ENCODE assay signal across 32 cellular contexts in the genomic region with DNA sequence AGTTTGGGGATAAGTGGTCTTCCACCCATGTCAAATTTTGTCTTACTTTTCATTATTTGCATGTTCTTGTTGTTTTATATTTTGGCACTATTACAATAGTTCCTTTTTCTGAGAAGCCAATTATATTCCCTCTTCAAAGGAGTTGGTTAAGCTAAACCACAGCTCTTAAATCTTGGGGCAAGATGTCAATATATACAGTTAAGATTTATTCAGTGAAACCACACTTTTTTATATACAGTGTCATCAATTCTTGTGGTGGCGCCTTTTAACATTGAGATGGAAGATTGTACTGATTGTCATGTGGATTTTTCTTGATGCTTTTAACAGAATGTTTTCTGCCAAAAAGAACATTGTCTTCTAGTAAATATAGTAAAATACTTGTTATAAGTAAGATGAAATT.
"Had no signal": no experiment of that assay in that cellular context is flagged by ENCODE, and none has a peak within 500 bp of the region (broad histone marks: within the 10 kb centered on the region; RNA-seq: fewer than 3 reads in every experiment).

No MANE protein-coding gene starts in this region.

- H3K9me3 Mint-ChIP-seq: activated naive CD4-positive, alpha-beta T cell treated with anti-CD3 and anti-CD28 coated beads, Interleukin-2, amount 10 ng/mL, durations not matched to agents 7 days and 5 days; activated naive CD8-positive, alpha-beta T cell treated with anti-CD3 and anti-CD28 coated beads, Interleukin-2, amount 10 ng/mL, durations not matched to agents 7 days and 5 days; activated T-cell treated with anti-CD3 and anti-CD28 coated beads, Interleukin-2, amount 50 U/mL, for 24 hours; effector memory CD8-positive, alpha-beta T cell; naive thymus-derived CD8-positive, alpha-beta T cell; neural crest cell; stimulated activated effector memory CD8-positive, alpha-beta T cell treated with anti-CD3 and anti-CD28 coated beads, Interleukin-12 subunit alpha, Interleukin-12 subunit beta, amount 100 ng/mL, for 72 hours; stimulated activated naive CD8-positive, alpha-beta T cell treated with anti-CD3 and anti-CD28 coated beads, Interleukin-15, amount 100 ng/mL, for 72 hours; type B pancreatic cell had no signal

- H3K27ac Mint-ChIP-seq: activated naive CD4-positive, alpha-beta T cell treated with anti-CD3 and anti-CD28 coated beads, Interleukin-2, amount 10 ng/mL, durations not matched to agents 7 days and 5 days; activated naive CD8-positive, alpha-beta T cell treated with anti-CD3 and anti-CD28 coated beads, Interleukin-2, amount 10 ng/mL, durations not matched to agents 7 days and 5 days; activated T-cell treated with anti-CD3 and anti-CD28 coated beads, Interleukin-2, amount 50 U/mL, for 24 hours; stimulated activated effector memory CD8-positive, alpha-beta T cell treated with anti-CD3 and anti-CD28 coated beads, Interleukin-12 subunit alpha, Interleukin-12 subunit beta, amount 100 ng/mL, for 72 hours; type B pancreatic cell had no signal

- H3K27ac ChIP-seq: ascending aorta, brain microvascular endothelial cell, esophagus muscularis mucosa, foreskin keratinocyte, heart right ventricle, pancreas, prostate gland, skin epidermis, vagina, WERI-Rb-1 had no signal

- H3K4me1 Mint-ChIP-seq: neural crest cell had no signal

- H3K27me3 Mint-ChIP-seq: activated naive CD4-positive, alpha-beta T cell treated with anti-CD3 and anti-CD28 coated beads, Interleukin-2, amount 10 ng/mL, durations not matched to agents 7 days and 5 days; activated naive CD8-positive, alpha-beta T cell treated with anti-CD3 and anti-CD28 coated beads, Interleukin-2, amount 10 ng/mL, durations not matched to agents 7 days and 5 days; activated T-cell treated with anti-CD3 and anti-CD28 coated beads, Interleukin-2, amount 50 U/mL, for 24 hours; effector memory CD8-positive, alpha-beta T cell; naive thymus-derived CD8-positive, alpha-beta T cell; stimulated activated naive CD8-positive, alpha-beta T cell treated with anti-CD3 and anti-CD28 coated beads, Interleukin-15, amount 100 ng/mL, for 72 hours; type B pancreatic cell had no signal

- ATAC-seq: activated CD4-positive, CD25-positive, alpha-beta regulatory T cell treated with anti-CD3 and anti-CD28 coated beads, Interleukin-2, amount 50 U/mL, for 24 hours; effector memory CD8-positive, alpha-beta T cell; foreskin keratinocyte; heart right ventricle; pancreas; sciatic nerve; stimulated activated effector memory CD8-positive, alpha-beta T cell treated with anti-CD3 and anti-CD28 coated beads, Interleukin-12 subunit alpha, Interleukin-12 subunit beta, amount 100 ng/mL, for 72 hours; stimulated activated naive CD8-positive, alpha-beta T cell treated with anti-CD3 and anti-CD28 coated beads, Interleukin-15, amount 100 ng/mL, for 72 hours had no signal

- DNase-seq: activated CD4-positive, alpha-beta T cell treated with anti-CD3 and anti-CD28 coated beads for 48 hours; activated CD4-positive, alpha-beta T cell treated with anti-CD3 and anti-CD28 coated beads, Interleukin-2, amount 50 U/mL, for 48 hours; activated CD8-positive, alpha-beta memory T cell treated with anti-CD3 and anti-CD28 coated beads, Interleukin-2, amount 50 U/mL, for 48 hours; activated gamma-delta T cell; activated naive CD4-positive, alpha-beta T cell treated with anti-CD3 and anti-CD28 coated beads, Interleukin-2, amount 10 ng/mL, durations not matched to agents 7 days and 5 days; activated naive CD8-positive, alpha-beta T cell treated with anti-CD3 and anti-CD28 coated beads, Interleukin-2, amount 10 ng/mL, durations not matched to agents 7 days and 5 days; activated T-cell treated with anti-CD3 and anti-CD28 coated beads, Interleukin-2, amount 50 U/mL, for 24 hours; brain microvascular endothelial cell; cortex of kidney; effector memory CD8-positive, alpha-beta T cell; foreskin keratinocyte; heart right ventricle; midbrain; nucleus accumbens; pancreas; retina; stimulated activated CD4-positive, alpha-beta T cell treated with anti-CD3 and anti-CD28 coated beads, Interleukin-12 subunit alpha, Interleukin-12 subunit beta, amount 100 ng/mL, for 4 hours; stimulated activated CD4-positive, alpha-beta T cell treated with anti-CD3 and anti-CD28 coated beads, Interleukin-4, amount 100 ng/mL, for 24 hours; stimulated activated naive CD8-positive, alpha-beta T cell treated with anti-CD3 and anti-CD28 coated beads, Interleukin-15, amount 100 ng/mL, for 72 hours; substantia nigra; WERI-Rb-1 had no signal

- H3K4me3 Mint-ChIP-seq: activated naive CD4-positive, alpha-beta T cell treated with anti-CD3 and anti-CD28 coated beads, Interleukin-2, amount 10 ng/mL, durations not matched to agents 7 days and 5 days; activated naive CD8-positive, alpha-beta T cell treated with anti-CD3 and anti-CD28 coated beads, Interleukin-2, amount 10 ng/mL, durations not matched to agents 7 days and 5 days; activated T-cell treated with anti-CD3 and anti-CD28 coated beads, Interleukin-2, amount 50 U/mL, for 24 hours; effector memory CD8-positive, alpha-beta T cell; naive thymus-derived CD8-positive, alpha-beta T cell; neural crest cell; stimulated activated effector memory CD8-positive, alpha-beta T cell treated with anti-CD3 and anti-CD28 coated beads, Interleukin-12 subunit alpha, Interleukin-12 subunit beta, amount 100 ng/mL, for 72 hours; stimulated activated naive CD8-positive, alpha-beta T cell treated with anti-CD3 and anti-CD28 coated beads, Interleukin-15, amount 100 ng/mL, for 72 hours; type B pancreatic cell had no signal

- H3K4me3 ChIP-seq: ascending aorta, esophagus muscularis mucosa, heart right ventricle, pancreas, prostate gland, skin epidermis, vagina had no signal

- H3K36me3 ChIP-seq: prostate gland, vagina had no signal

- H3K9me3 ChIP-seq: ascending aorta, esophagus muscularis mucosa, heart right ventricle, pancreas, prostate gland, vagina had no signal
